23 cellular contexts compared by ENCODE assay signal in the genomic region with DNA sequence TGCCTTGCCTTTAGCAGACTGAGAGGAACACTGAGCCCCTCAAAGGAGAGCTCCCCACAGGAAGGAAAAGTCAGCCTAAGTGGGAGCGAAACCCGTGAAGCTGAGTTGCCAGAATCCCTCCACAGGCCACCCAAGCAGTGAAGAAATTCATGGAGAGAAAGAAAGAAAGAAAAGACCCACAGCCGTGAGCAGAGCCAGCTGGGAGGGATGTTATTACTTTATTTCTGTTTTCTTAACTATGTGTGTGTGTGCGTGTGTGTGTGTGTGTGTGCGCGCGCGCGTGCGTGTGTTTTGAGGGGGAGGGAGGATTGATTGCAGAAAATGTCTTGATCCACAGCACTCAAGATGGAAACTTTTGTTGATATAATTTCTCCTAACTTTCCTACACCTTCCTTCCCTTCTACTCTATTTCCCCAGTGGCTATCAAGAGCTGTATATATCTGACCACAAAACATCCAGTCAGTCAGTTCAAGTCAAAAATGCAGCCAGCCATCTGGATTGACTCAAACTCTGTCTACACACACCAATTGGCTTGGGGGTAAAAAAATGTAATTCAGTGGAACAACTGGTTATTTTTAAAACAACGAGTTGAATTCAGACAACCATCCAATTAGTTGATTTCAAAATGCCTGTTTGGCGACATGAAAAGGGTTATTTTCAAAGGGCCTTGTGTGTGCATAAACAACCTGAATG. TPM values are rescaled to one million over a fixed set of nuclear protein-coding genes. Genes with fewer than 3 reads are reported as not detected.
DNase-seq lines count a peak whose midpoint lies in the region; ATAC-seq and TF ChIP-seq lines count a peak whose summit lies in the region.
"Had no signal": no experiment of that assay in that cellular context is flagged by ENCODE, and none has a peak within 500 bp of the region (broad histone marks: within the 10 kb centered on the region; RNA-seq: fewer than 3 reads in every experiment).

No MANE protein-coding gene starts in this region.

- H3K9me3 Mint-ChIP-seq in brain, result peaks cover 0 to 7% (median 0%) of the 10 kb centered on the region in 5 experiments
- H3K9me3 Mint-ChIP-seq: activated CD4-positive, alpha-beta memory T cell treated with anti-CD3 and anti-CD28 coated beads for 36 hours; activated T-cell treated with anti-CD3 and anti-CD28 coated beads, Interleukin-2, amount 50 U/mL, for 4 hours; stimulated activated memory B cell treated with anti-CD40 and anti-IgM and Interleukin-4, amounts not matched to agents 10 μg/mL and 1 μg/mL and 100 μg/mL, for 72 hours; T-cell had no signal

- intact Hi-C loops in heart right ventricle (cut with DNase I), result no loop called here

- H3K14ac ChIP-seq in trophoblast cell (ENCODE audit: low read length), result peak overlapping the region; percentile 93

- no peak for TF ChIP-seq POLR2A in Peyer's patch (IDR thresholded peaks at IDR 0.05)

- peak overlapping the region; percentile 89 for H3K4ac ChIP-seq in trophoblast cell (ENCODE audit: low read depth, low read length)

- no peak overlapping the region for H2AK5ac ChIP-seq in trophoblast cell (ENCODE audit: low read length)

- H3K4me3 ChIP-seq in heart right ventricle (no peak overlapping the region), trophoblast cell (ENCODE audit: low read depth, low read length) (no peak overlapping the region), Peyer's patch (no peak overlapping the region), MG63 (no peak overlapping the region)
- H3K4me3 ChIP-seq: breast epithelium, esophagus muscularis mucosa, transverse colon had no signal

- WGBS in heart right ventricle, 2 donors, result 55 to 58% methylated on average over 12 of the region's 12 CpGs
- no CpG with 5 or more reads among the region's 12 CpGs for WGBS in trophoblast cell (ENCODE audit: extremely low coverage, insufficient coverage, insufficient read length)

- H4K91ac ChIP-seq in trophoblast cell (ENCODE audit: low read depth, low read length), result peak overlapping the region; percentile 92

- H3K4me2 ChIP-seq in trophoblast cell (ENCODE audit: low read length), result no peak overlapping the region

- peak overlapping the region; percentile 88 for H3K18ac ChIP-seq in trophoblast cell (ENCODE audit: low read length)

- H3K9me3 ChIP-seq in heart right ventricle, result no peaks in the 10 kb centered on the region
- no peaks in the 10 kb centered on the region for H3K9me3 ChIP-seq in trophoblast cell (ENCODE audit: insufficient read depth, low read depth, low read length)
- no peaks in the 10 kb centered on the region for H3K9me3 ChIP-seq in Peyer's patch
- H3K9me3 ChIP-seq in MG63, result no peaks in the 10 kb centered on the region
- H3K9me3 ChIP-seq: breast epithelium, esophagus muscularis mucosa, transverse colon had no signal

- H3K27me3 ChIP-seq in heart right ventricle, result peaks cover 0 to 65% (median 0%) of the 10 kb centered on the region in 7 donors
- no peaks in the 10 kb centered on the region for H3K27me3 ChIP-seq in trophoblast cell (ENCODE audit: insufficient read depth, low read length)
- no peaks in the 10 kb centered on the region for H3K27me3 ChIP-seq in Peyer's patch
- H3K27me3 ChIP-seq in MG63, result no peaks in the 10 kb centered on the region
- H3K27me3 ChIP-seq: esophagus muscularis mucosa, transverse colon had no signal

- H2BK120ac ChIP-seq in trophoblast cell (ENCODE audit: insufficient read depth, low read length, poor library complexity), result peak overlapping the region; percentile 95

- no peaks in the 10 kb centered on the region for H3K79me2 ChIP-seq in trophoblast cell (ENCODE audit: control insufficient read depth, insufficient read depth, low read length, poor library complexity)

- TF ChIP-seq CTCF in brain (conservative IDR thresholded peaks at IDR 0.05) (no peak), heart right ventricle (IDR thresholded peaks at IDR 0.05) (no peak), Peyer's patch (IDR thresholded peaks at IDR 0.05) (no peak)

- H2BK12ac ChIP-seq in trophoblast cell (ENCODE audit: low read length), result peak overlapping the region; percentile 84

- peak overlapping the region; percentile 95 for H2BK5ac ChIP-seq in trophoblast cell (ENCODE audit: low read depth, low read length, poor library complexity)

- H3K79me1 ChIP-seq in trophoblast cell (ENCODE audit: low read length), result peaks cover 7% of the 10 kb centered on the region

- H4K12ac ChIP-seq in trophoblast cell (ENCODE audit: low read depth, low read length), result peak overlapping the region; percentile 18

- H3K9ac ChIP-seq in trophoblast cell (ENCODE audit: low read length), result no peak overlapping the region

- peaks cover 3% of the 10 kb centered on the region for H3K27me3 Mint-ChIP-seq in brain
- H3K27me3 Mint-ChIP-seq: activated CD4-positive, alpha-beta memory T cell treated with anti-CD3 and anti-CD28 coated beads for 36 hours; activated naive CD8-positive, alpha-beta T cell had no signal

- peak in 5 of 8 donors; percentile 26 to 80 (median 35) for ATAC-seq in heart right ventricle
- ATAC-seq: activated T-cell treated with anti-CD3 and anti-CD28 coated beads, Interleukin-2, amount 50 U/mL, for 4 hours; left lobe of liver; stimulated activated memory B cell treated with anti-CD40 and anti-IgM and Interleukin-4, amounts not matched to agents 10 μg/mL and 1 μg/mL and 100 μg/mL, for 72 hours; T-cell had no signal

- H3K36me3 Mint-ChIP-seq in brain, result no peaks in the 10 kb centered on the region
- H3K36me3 Mint-ChIP-seq: activated CD4-positive, alpha-beta memory T cell treated with anti-CD3 and anti-CD28 coated beads for 36 hours; activated naive CD8-positive, alpha-beta T cell; stimulated activated memory B cell treated with anti-CD40 and anti-IgM and Interleukin-4, amounts not matched to agents 10 μg/mL and 1 μg/mL and 100 μg/mL, for 72 hours; T-cell had no signal

- DNase-seq in COLO829 (ENCODE audit: low spot score) (peak; percentile 23), heart right ventricle (peak in 1 of 2 donors; percentile 15), trophoblast cell (no peak), T1000 (lab: John Stamatoyannopoulos, UW) (no peak), Peyer's patch (no peak), MG63 (no peak)
- DNase-seq in stimulated activated CD4-positive, alpha-beta T cell treated with anti-CD3 and anti-CD28 coated beads, Interleukin-15, amount 100 ng/mL, for 24 hours, result no peak
- DNase-seq: activated CD4-positive, alpha-beta memory T cell treated with anti-CD3 and anti-CD28 coated beads for 36 hours; activated T-cell treated with anti-CD3 and anti-CD28 coated beads, Interleukin-2, amount 50 U/mL, for 4 hours; COR-L47; NCI-H226; RPMI8226; T-cell; transverse colon; WERI-Rb-1 had no signal

- no peak overlapping the region for H3K23ac ChIP-seq in trophoblast cell (ENCODE audit: low read length)

- no peak overlapping the region for H2AFZ ChIP-seq in trophoblast cell (ENCODE audit: insufficient read depth, low read length, poor library complexity)

- no peaks in the 10 kb centered on the region for H3K36me3 ChIP-seq in heart right ventricle
- H3K36me3 ChIP-seq in trophoblast cell (ENCODE audit: control insufficient read depth in 1 of 2, insufficient read depth in 2 of 2, low read length in 2 of 2), result no peaks in the 10 kb centered on the region
- H3K36me3 ChIP-seq in Peyer's patch, result no peaks in the 10 kb centered on the region
- H3K36me3 ChIP-seq in MG63, result no peaks in the 10 kb centered on the region
- H3K36me3 ChIP-seq: breast epithelium, esophagus muscularis mucosa, transverse colon, WERI-Rb-1 had no signal

- peak overlapping the region in 3 of 5 experiments; percentile 46 to 81 (median 75) for H3K27ac Mint-ChIP-seq in brain
- H3K27ac Mint-ChIP-seq: activated CD4-positive, alpha-beta memory T cell treated with anti-CD3 and anti-CD28 coated beads for 36 hours; activated naive CD8-positive, alpha-beta T cell; stimulated activated memory B cell treated with anti-CD40 and anti-IgM and Interleukin-4, amounts not matched to agents 10 μg/mL and 1 μg/mL and 100 μg/mL, for 72 hours; T-cell had no signal

- H3K4me1 ChIP-seq in heart right ventricle, result no peaks in the 10 kb centered on the region
- H3K4me1 ChIP-seq in trophoblast cell (ENCODE audit: control insufficient read depth in 1 of 2, insufficient read depth in 2 of 2, low read length in 2 of 2), result peaks cover 3 to 8% of the 10 kb centered on the region in 2 experiments
- H3K4me1 ChIP-seq in Peyer's patch, result no peaks in the 10 kb centered on the region
- H3K4me1 ChIP-seq: breast epithelium, transverse colon had no signal

- peaks cover 43% of the 10 kb centered on the region for H3K4me1 Mint-ChIP-seq in brain
- H3K4me1 Mint-ChIP-seq: stimulated activated memory B cell treated with anti-CD40 and anti-IgM and Interleukin-4, amounts not matched to agents 10 μg/mL and 1 μg/mL and 100 μg/mL, for 72 hours; T-cell had no signal

- H3K27ac ChIP-seq in heart right ventricle (peak overlapping the region in 3 of 10 donors; percentile 4 to 44 (median 39)), trophoblast cell (ENCODE audit: low read depth, low read length) (peak overlapping the region; percentile 97), Peyer's patch (no peak overlapping the region)
- H3K27ac ChIP-seq: esophagus muscularis mucosa, transverse colon, WERI-Rb-1 had no signal

- H4K8ac ChIP-seq in trophoblast cell (ENCODE audit: low read depth, low read length), result peak overlapping the region; percentile 60

- H3K4me3 Mint-ChIP-seq in brain, result peak overlapping the region in 2 of 5 experiments; percentile 34 to 47
- H3K4me3 Mint-ChIP-seq: activated CD4-positive, alpha-beta memory T cell treated with anti-CD3 and anti-CD28 coated beads for 36 hours; activated naive CD8-positive, alpha-beta T cell; activated T-cell treated with anti-CD3 and anti-CD28 coated beads, Interleukin-2, amount 50 U/mL, for 4 hours; stimulated activated memory B cell treated with anti-CD40 and anti-IgM and Interleukin-4, amounts not matched to agents 10 μg/mL and 1 μg/mL and 100 μg/mL, for 72 hours; T-cell had no signal

RNA-seq across cellular contexts. Expression of gene GPC3, which starts 13.8 kb away (rescaled TPM):
- 19.7 TPM for polyA plus RNA-seq in brain (ENCODE audit: insufficient read depth, low read depth, low replicate concordance)
- 1 to 10 TPM; 1.1 to 5.6 (median 3.4) TPM for total RNA-seq in heart right ventricle
- 1 to 10 TPM in 1 of 2 donors, under 1 TPM in 1; 0.66 to 3.6 TPM for polyA plus RNA-seq in heart right ventricle
- 28.0 and 29.3 TPM in 2 replicates for polyA plus RNA-seq in trophoblast cell (2013)
- 1 to 10 TPM; 1.1 to 7.2 (median 5.8) TPM for total RNA-seq in Peyer's patch
- total RNA-seq in MG63 (2014; rRNA removed; shearing (Covaris generic); ENCODE audit: low replicate concordance), result 1.1 TPM in 1 of 2 replicates, not detected in the other
- total RNA-seq: myocyte had no signal
- polyA plus RNA-seq: AG04450 had no signal
